Comparison of ENCODE assay signal across 21 cellular contexts in genomic region chr5:25091917-25092316, GRCh38.
"Had no signal": no experiment of that assay in that cellular context is flagged by ENCODE, and none has a peak within 500 bp of the region (broad histone marks: within the 10 kb centered on the region; RNA-seq: fewer than 3 reads in every experiment).

No MANE protein-coding gene starts in this region.

- H3K4me1 ChIP-seq: adrenal gland, body of pancreas, gastroesophageal sphincter, heart left ventricle, left ventricle myocardium inferior, sigmoid colon, tibial nerve, vagina had no signal

- H3K9me3 Mint-ChIP-seq: activated naive CD4-positive, alpha-beta T cell treated with anti-CD3 and anti-CD28 coated beads, Interleukin-2, amount 50 U/mL, for 24 hours; nephron progenitor cell had no signal

- H3K27ac ChIP-seq: adrenal gland, body of pancreas, gastroesophageal sphincter, heart left ventricle, left ventricle myocardium inferior, sigmoid colon, tibial nerve, vagina, WERI-Rb-1 had no signal

- H3K27me3 ChIP-seq: adrenal gland, body of pancreas, gastroesophageal sphincter, heart left ventricle, sigmoid colon, vagina had no signal

- H3K4me3 ChIP-seq: adrenal gland, body of pancreas, gastroesophageal sphincter, heart left ventricle, left ventricle myocardium inferior, sigmoid colon, tibial nerve, vagina had no signal

- H3K36me3 ChIP-seq: adrenal gland, gastroesophageal sphincter, heart left ventricle, left ventricle myocardium inferior, sigmoid colon, tibial nerve, vagina, WERI-Rb-1 had no signal

- H3K27ac Mint-ChIP-seq: activated naive CD4-positive, alpha-beta T cell treated with anti-CD3 and anti-CD28 coated beads, Interleukin-2, amount 50 U/mL, for 24 hours; activated T-cell treated with anti-CD3 and anti-CD28 coated beads, Interleukin-2, amount 50 U/mL, for 72 hours; nephron progenitor cell had no signal

- H3K27me3 Mint-ChIP-seq: activated naive CD4-positive, alpha-beta T cell treated with anti-CD3 and anti-CD28 coated beads, Interleukin-2, amount 50 U/mL, for 24 hours had no signal

- H3K9me3 ChIP-seq: adrenal gland, body of pancreas, gastroesophageal sphincter, left ventricle myocardium inferior, sigmoid colon, tibial nerve, vagina had no signal

- H3K36me3 Mint-ChIP-seq: activated naive CD4-positive, alpha-beta T cell treated with anti-CD3 and anti-CD28 coated beads, Interleukin-2, amount 50 U/mL, for 24 hours had no signal

- DNase-seq: activated CD4-positive, alpha-beta T cell treated with anti-CD3 and anti-CD28 coated beads for 1 hour; activated CD4-positive, alpha-beta T cell treated with anti-CD3 and anti-CD28 coated beads, Interleukin-2, amount 50 U/mL, for 4 hours; activated gamma-delta T cell; activated T-cell treated with anti-CD3 and anti-CD28 coated beads, Interleukin-2, amount 50 U/mL, for 72 hours; adrenal gland; body of pancreas; central memory CD4-positive, alpha-beta T cell; heart left ventricle; kidney glomerular epithelial cell; left ventricle myocardium inferior; nephron progenitor cell; nucleus accumbens; sigmoid colon; stimulated activated naive CD8-positive, alpha-beta T cell treated with anti-CD3 and anti-CD28 coated beads, Interleukin-15, Interleukin-2, amounts not matched to agents 100 U/mL and 50 U/mL, for 24 hours; substantia nigra; T-helper 2 cell; WERI-Rb-1 had no signal

- ATAC-seq: activated T-cell treated with anti-CD3 and anti-CD28 coated beads, Interleukin-2, amount 50 U/mL, for 72 hours; body of pancreas; gastroesophageal sphincter; heart left ventricle; stimulated activated naive CD8-positive, alpha-beta T cell treated with anti-CD3 and anti-CD28 coated beads, Interleukin-15, Interleukin-2, amounts not matched to agents 100 U/mL and 50 U/mL, for 24 hours had no signal

- H3K4me3 Mint-ChIP-seq: activated naive CD4-positive, alpha-beta T cell treated with anti-CD3 and anti-CD28 coated beads, Interleukin-2, amount 50 U/mL, for 24 hours; activated T-cell treated with anti-CD3 and anti-CD28 coated beads, Interleukin-2, amount 50 U/mL, for 72 hours; nephron progenitor cell had no signal

- H3K4me1 Mint-ChIP-seq: activated naive CD4-positive, alpha-beta T cell treated with anti-CD3 and anti-CD28 coated beads, Interleukin-2, amount 50 U/mL, for 24 hours; nephron progenitor cell had no signal
